ENCODE assay signal across 9 cellular contexts in genomic region chr9:19028835-19029451, GRCh38. TPM values are rescaled to one million over a fixed set of nuclear protein-coding genes. Genes with fewer than 3 reads are reported as not detected.
A peak's percentile ranks its signal among the peaks of the same experiment; 100 is the strongest.
DNase-seq lines count a peak whose midpoint lies in the region; ATAC-seq lines count a peak whose summit lies in the region.
"Had no signal": no experiment of that assay in that cellular context is flagged by ENCODE, and none has a peak within 500 bp of the region (broad histone marks: within the 10 kb centered on the region; RNA-seq: fewer than 3 reads in every experiment).

No MANE protein-coding gene starts in this region.

- peaks cover 12% of the 10 kb centered on the region for H3K4me1 Mint-ChIP-seq in activated naive CD8-positive, alpha-beta T cell treated with anti-CD3 and anti-CD28 coated beads for 36 hours

- intact Hi-C loops in Right ventricle myocardium superior (cut with DNase I), result loop anchor here (5.0 to 10.0 kb wide), 2 partner anchors 584 to 772 kb away; no protein-coding TSS in a partner anchor

- no peak overlapping the region for H3K4me3 Mint-ChIP-seq in activated naive CD8-positive, alpha-beta T cell treated with anti-CD3 and anti-CD28 coated beads for 36 hours

- H3K27ac Mint-ChIP-seq in activated naive CD8-positive, alpha-beta T cell treated with anti-CD3 and anti-CD28 coated beads for 36 hours, result no peak overlapping the region

- peaks cover 3% of the 10 kb centered on the region for H3K36me3 Mint-ChIP-seq in activated naive CD8-positive, alpha-beta T cell treated with anti-CD3 and anti-CD28 coated beads for 36 hours

- ATAC-seq in GM19043 (IDR thresholded peaks at IDR 0.05; ENCODE audit: low read depth, unreplicated experiment) (peak; percentile 60), HG03432 (IDR thresholded peaks at IDR 0.05; ENCODE audit: unreplicated experiment) (peak; percentile 57), Right ventricle myocardium superior (ENCODE audit: poor library complexity) (peak; percentile 75), HG03196 (IDR thresholded peaks at IDR 0.05; ENCODE audit: unreplicated experiment) (no peak)

- no peaks in the 10 kb centered on the region for H3K9me3 Mint-ChIP-seq in activated naive CD8-positive, alpha-beta T cell treated with anti-CD3 and anti-CD28 coated beads for 36 hours

- peaks cover 6% of the 10 kb centered on the region for H3K27me3 Mint-ChIP-seq in activated naive CD8-positive, alpha-beta T cell treated with anti-CD3 and anti-CD28 coated beads for 36 hours

- DNase-seq in COR-L47 (lab: John Stamatoyannopoulos, UW) (peak; percentile 69), NCI-H524 (lab: John Stamatoyannopoulos, UW) (peak; percentile 28 to 75), Right ventricle myocardium superior (no peak), retina (peak; percentile 61)
- peak; percentile 24 for DNase-seq in activated naive CD8-positive, alpha-beta T cell treated with anti-CD3 and anti-CD28 coated beads for 36 hours

RNA-seq across cellular contexts. Expression of gene SAXO1, which starts 4.1 kb away (rescaled TPM):
- total RNA-seq in activated naive CD8-positive, alpha-beta T cell treated with anti-CD3 and anti-CD28 coated beads for 36 hours, result not detected
- not detected for total RNA-seq in Right ventricle myocardium superior
- total RNA-seq: skeletal muscle tissue had no signal

RNA-seq across cellular contexts. Expression of gene RRAGA, which starts 20.3 kb away (rescaled TPM):
- 10 to 100 TPM; 54.2 to 56.0 TPM for total RNA-seq in activated naive CD8-positive, alpha-beta T cell treated with anti-CD3 and anti-CD28 coated beads for 36 hours
- total RNA-seq in Right ventricle myocardium superior, result 69.4 TPM
